Comparison of ENCODE assay signal across 20 cellular contexts in genomic region chr13:110563463-110563774, GRCh38. TPM values are rescaled to one million over a fixed set of nuclear protein-coding genes. Genes with fewer than 3 reads are reported as not detected.
DNase-seq lines count a peak whose midpoint lies in the region; ATAC-seq, FAIRE-seq and TF ChIP-seq lines count a peak whose summit lies in the region.
"Had no signal": no experiment of that assay in that cellular context is flagged by ENCODE, and none has a peak within 500 bp of the region (broad histone marks: within the 10 kb centered on the region; RNA-seq: fewer than 3 reads in every experiment).

No MANE protein-coding gene starts in this region.

- 97% methylated on average over 9 of the region's 9 CpGs for WGBS in mesenchymal stem cell

- H3K4me1 Mint-ChIP-seq in stimulated activated naive CD8-positive, alpha-beta T cell treated with anti-CD3 and anti-CD28 coated beads, Interleukin-15, Interleukin-2, amounts not matched to agents 100 ng/mL and 50 ng/mL, for 24 hours (ENCODE audit: low read depth) = peaks cover 20% of the 10 kb centered on the region
- peaks cover 24% of the 10 kb centered on the region for H3K4me1 Mint-ChIP-seq in stimulated activated naive CD8-positive, alpha-beta T cell treated with anti-CD3 and anti-CD28 coated beads, Interleukin-15, amount 100 ng/mL, for 72 hours

- H4K91ac ChIP-seq in mesenchymal stem cell (ENCODE audit: low read length) = peak overlapping the region; percentile 39

- H3K4me3 ChIP-seq in ascending aorta (peak overlapping the region; percentile 79 to 82), mesenchymal stem cell (ENCODE audit: insufficient read depth in 1 of 2, low read depth in 1 of 2, low read length in 2 of 2) (no peak overlapping the region), upper lobe of right lung (peak overlapping the region; percentile 92), SJCRH30 (no peak overlapping the region)

- H2AK5ac ChIP-seq in mesenchymal stem cell (ENCODE audit: low read length, severe bottlenecking) = no peak overlapping the region

- H2AFZ ChIP-seq in mesenchymal stem cell (ENCODE audit: low read depth, low read length) = no peak overlapping the region

- peaks cover 15% of the 10 kb centered on the region for H3K27me3 Mint-ChIP-seq in stimulated activated naive CD8-positive, alpha-beta T cell treated with anti-CD3 and anti-CD28 coated beads, Interleukin-15, Interleukin-2, amounts not matched to agents 100 ng/mL and 50 ng/mL, for 24 hours
- peaks cover 17% of the 10 kb centered on the region for H3K27me3 Mint-ChIP-seq in stimulated activated naive CD8-positive, alpha-beta T cell treated with anti-CD3 and anti-CD28 coated beads, Interleukin-15, amount 100 ng/mL, for 72 hours

- DNase-seq in stimulated activated naive CD8-positive, alpha-beta T cell treated with anti-CD3 and anti-CD28 coated beads, Interleukin-15, amount 100 ng/mL, for 72 hours = no peak
- no peak for DNase-seq in ascending aorta (ENCODE audit: low spot score in 2 of 2)
- DNase-seq in mesenchymal stem cell = no peak
- DNase-seq in upper lobe of right lung = peak; percentile 35
- DNase-seq in GM12892 (ENCODE audit: insufficient read length) = no peak
- no peak for DNase-seq in SJCRH30
- DNase-seq in dermis blood vessel endothelial cell = no peak
- DNase-seq: activated gamma-delta T cell treated with Interleukin-2 at 50 U/mL for 16 hours; DMS 273 treated with DMSO at 0.1 percent for 48 hours; left lung; MV-4-11; NCI-H2029 treated with DMSO at 0.1 percent for 48 hours; NCI-H510A; stimulated activated CD4-positive, alpha-beta T cell treated with anti-CD3 and anti-CD28 coated beads, Interleukin-1b, Interleukin-23, amount 100 ng/mL, for 48 hours; substantia nigra; WERI-Rb-1 had no signal

- H3K9me3 Mint-ChIP-seq in stimulated activated naive CD8-positive, alpha-beta T cell treated with anti-CD3 and anti-CD28 coated beads, Interleukin-15, Interleukin-2, amounts not matched to agents 100 ng/mL and 50 ng/mL, for 24 hours = no peaks in the 10 kb centered on the region
- peaks cover 0 to 7% of the 10 kb centered on the region in 2 donors for H3K9me3 Mint-ChIP-seq in stimulated activated naive CD8-positive, alpha-beta T cell treated with anti-CD3 and anti-CD28 coated beads, Interleukin-15, amount 100 ng/mL, for 72 hours

- H3K4me2 ChIP-seq in mesenchymal stem cell (ENCODE audit: low read length, poor library complexity, severe bottlenecking) = no peak overlapping the region

- H3K27ac ChIP-seq in ascending aorta (no peak overlapping the region), mesenchymal stem cell (ENCODE audit: low read length, poor library complexity, severe bottlenecking) (no peak overlapping the region), upper lobe of right lung (no peak overlapping the region), SJCRH30 (no peak overlapping the region)
- H3K27ac ChIP-seq: WERI-Rb-1 had no signal

- H3K4me1 ChIP-seq in ascending aorta (peaks cover 8 to 13% of the 10 kb centered on the region in 2 donors), mesenchymal stem cell (ENCODE audit: control insufficient read depth, insufficient read depth, low read depth, low read length) (peaks cover 10% of the 10 kb centered on the region), upper lobe of right lung (peaks cover 9% of the 10 kb centered on the region), SJCRH30 (no peaks in the 10 kb centered on the region; the same call in 1 of the 2 replicates)

- no peak for TF ChIP-seq CTCF in ascending aorta (IDR thresholded peaks at IDR 0.05)
- no peak for TF ChIP-seq CTCF in upper lobe of right lung (IDR thresholded peaks at IDR 0.05)

- H3K9ac ChIP-seq in mesenchymal stem cell (ENCODE audit: low read length) = no peak overlapping the region

- no peak overlapping the region for H3K18ac ChIP-seq in mesenchymal stem cell (ENCODE audit: low read depth in 1 of 2, low read length in 2 of 2)

- no peak for ATAC-seq in stimulated activated naive CD8-positive, alpha-beta T cell treated with anti-CD3 and anti-CD28 coated beads, Interleukin-15, amount 100 ng/mL, for 72 hours
- ATAC-seq in upper lobe of right lung = no peak
- ATAC-seq: left lung had no signal

- H2BK15ac ChIP-seq in mesenchymal stem cell (ENCODE audit: low read depth, poor library complexity, severe bottlenecking) = no peak overlapping the region

- FAIRE-seq in GM12892 (lab: Jason Lieb, UNC) = no peak
- FAIRE-seq: colon, frontal cortex had no signal

- H4K8ac ChIP-seq in mesenchymal stem cell (ENCODE audit: low read length) = peak overlapping the region; percentile 69

- H3K4me3 Mint-ChIP-seq in stimulated activated naive CD8-positive, alpha-beta T cell treated with anti-CD3 and anti-CD28 coated beads, Interleukin-15, Interleukin-2, amounts not matched to agents 100 ng/mL and 50 ng/mL, for 24 hours = peak overlapping the region; percentile 23
- no peak overlapping the region for H3K4me3 Mint-ChIP-seq in stimulated activated naive CD8-positive, alpha-beta T cell treated with anti-CD3 and anti-CD28 coated beads, Interleukin-15, amount 100 ng/mL, for 72 hours

- intact Hi-C loops in ascending aorta (cut with DNase I) = no loop called here
- intact Hi-C loops in upper lobe of right lung (cut with DNase I) = no loop called here

- H2BK12ac ChIP-seq in mesenchymal stem cell (ENCODE audit: low read length in 2 of 2) = no peak overlapping the region

- peaks cover 5% of the 10 kb centered on the region for H3K79me1 ChIP-seq in mesenchymal stem cell (replicated peaks; ENCODE audit: low read length, poor library complexity, severe bottlenecking)

- no peak overlapping the region for H2BK5ac ChIP-seq in mesenchymal stem cell (ENCODE audit: low read depth, low read length, poor library complexity, severe bottlenecking)

- no peak overlapping the region for H3K27ac Mint-ChIP-seq in stimulated activated naive CD8-positive, alpha-beta T cell treated with anti-CD3 and anti-CD28 coated beads, Interleukin-15, Interleukin-2, amounts not matched to agents 100 ng/mL and 50 ng/mL, for 24 hours
- no peak overlapping the region for H3K27ac Mint-ChIP-seq in stimulated activated naive CD8-positive, alpha-beta T cell treated with anti-CD3 and anti-CD28 coated beads, Interleukin-15, amount 100 ng/mL, for 72 hours

- H3K27me3 ChIP-seq in ascending aorta (no peaks in the 10 kb centered on the region), mesenchymal stem cell (ENCODE audit: control insufficient read depth in 1 of 2, insufficient read depth in 1 of 2, low read length in 2 of 2) (peaks cover 0 to under 1% of the 10 kb centered on the region in 2 experiments), upper lobe of right lung (no peaks in the 10 kb centered on the region), SJCRH30 (no peaks in the 10 kb centered on the region)
- H3K27me3 ChIP-seq: left lung, right atrium auricular region had no signal

- no peak overlapping the region for H2BK120ac ChIP-seq in mesenchymal stem cell (ENCODE audit: low read depth, low read length)

- no peaks in the 10 kb centered on the region for H3K9me3 ChIP-seq in ascending aorta
- no peaks in the 10 kb centered on the region for H3K9me3 ChIP-seq in mesenchymal stem cell (ENCODE audit: control insufficient read depth, low read length)
- no peaks in the 10 kb centered on the region for H3K9me3 ChIP-seq in upper lobe of right lung
- no peaks in the 10 kb centered on the region for H3K9me3 ChIP-seq in SJCRH30 (replicated peaks)
- H3K9me3 ChIP-seq: left lung, right atrium auricular region had no signal

- no peak overlapping the region for H3K4ac ChIP-seq in mesenchymal stem cell (ENCODE audit: low read depth in 1 of 2, low read length in 2 of 2)

- no peak overlapping the region for H3K14ac ChIP-seq in mesenchymal stem cell (ENCODE audit: low read length in 2 of 2)

- no peak overlapping the region for H3K23ac ChIP-seq in mesenchymal stem cell (ENCODE audit: low read length in 2 of 2)

- no peak for TF ChIP-seq POLR2A in GM12892 (IDR thresholded peaks at IDR 0.05; ENCODE audit: low read depth, low read length)

- no peaks in the 10 kb centered on the region for H3K36me3 Mint-ChIP-seq in stimulated activated naive CD8-positive, alpha-beta T cell treated with anti-CD3 and anti-CD28 coated beads, Interleukin-15, Interleukin-2, amounts not matched to agents 100 ng/mL and 50 ng/mL, for 24 hours (ENCODE audit: low read depth)

- H3K36me3 ChIP-seq in ascending aorta = no peaks in the 10 kb centered on the region
- no peaks in the 10 kb centered on the region for H3K36me3 ChIP-seq in mesenchymal stem cell (ENCODE audit: control insufficient read depth in 1 of 2, insufficient read depth in 2 of 2, low read depth in 1 of 2, low read length in 2 of 2)
- no peaks in the 10 kb centered on the region for H3K36me3 ChIP-seq in upper lobe of right lung
- no peaks in the 10 kb centered on the region for H3K36me3 ChIP-seq in SJCRH30
- H3K36me3 ChIP-seq: right atrium auricular region, WERI-Rb-1 had no signal

RNA-seq across cellular contexts. Expression of gene RAB20, which starts 1.9 kb away (rescaled TPM):
- total RNA-seq in ascending aorta (17.7 TPM), upper lobe of right lung (52.4 TPM), dermis blood vessel endothelial cell (1.3 and 1.5 TPM in 2 replicates)
- polyA plus RNA-seq in mesenchymal stem cell (2013, experiment 1 of 2) = 5.1 TPM
- 5.2 TPM for polyA plus RNA-seq in mesenchymal stem cell (2013, experiment 2 of 2)
- polyA plus RNA-seq in GM12892 (2012; ENCODE audit: missing spikeins) = 20.3 TPM
- 5.7 and 5.8 TPM in 2 replicates for total RNA-seq in SJCRH30 (2014; rRNA removed; shearing (Covaris generic))

RNA-seq across cellular contexts. Expression of gene NAXD, which starts 51.9 kb away (rescaled TPM):
- total RNA-seq in ascending aorta = 1.9 TPM
- polyA plus RNA-seq in mesenchymal stem cell (2013, experiment 1 of 2) = 17.1 TPM
- polyA plus RNA-seq in mesenchymal stem cell (2013, experiment 2 of 2) = 17.1 TPM
- 32.2 TPM for total RNA-seq in upper lobe of right lung
- polyA plus RNA-seq in GM12892 (2012; ENCODE audit: missing spikeins) = 20.7 TPM
- total RNA-seq in SJCRH30 (2014; rRNA removed; shearing (Covaris generic)) = 17.3 and 19.5 TPM in 2 replicates
- 23.8 and 24.8 TPM in 2 replicates for total RNA-seq in dermis blood vessel endothelial cell

Comparison
In these comparisons a context has a peak if more than half of its experiments do, and no peak if none do; other contexts are left out.
1. H3K4me3 ChIP-seq: peak in ascending aorta (2 of 2) and upper lobe of right lung (single experiment); none in mesenchymal stem cell (0 of 2) and SJCRH30 (single experiment).